8 cellular contexts compared by ENCODE assay signal in genomic region chr1:24321712-24322635, GRCh38. TPM values are rescaled to one million over a fixed set of nuclear protein-coding genes. Genes with fewer than 3 reads are reported as not detected.
DNase-seq lines count a peak whose midpoint lies in the region; ATAC-seq, FAIRE-seq and TF ChIP-seq lines count a peak whose summit lies in the region.

No MANE protein-coding gene starts in this region.

- no peaks in the 10 kb centered on the region for H3K9me3 Mint-ChIP-seq in progenitor cell of endocrine pancreas (ENCODE audit: low read depth)

- H3K4me3 Mint-ChIP-seq in progenitor cell of endocrine pancreas (ENCODE audit: low read depth), result peak overlapping the region; percentile 77

- no peaks in the 10 kb centered on the region for H3K36me3 Mint-ChIP-seq in progenitor cell of endocrine pancreas (ENCODE audit: insufficient read depth)

- no peak for TF ChIP-seq CTCF in progenitor cell of endocrine pancreas (IDR thresholded peaks at IDR 0.05; ENCODE audit: unreplicated experiment)

- DNase-seq in GM03348 (ENCODE audit: low spot score), result peak; percentile 82
- DNase-seq in RPMI8226, result peak; percentile 98
- DNase-seq in activated naive CD4-positive, alpha-beta T cell treated with Interleukin-2 at 50 U/mL for 16 hours, result peak; percentile 76
- peak; percentile 89 for DNase-seq in glomerular visceral epithelial cell (ENCODE audit: extremely low spot score)
- peak; percentile 39 for DNase-seq in progenitor cell of endocrine pancreas (ENCODE audit: low spot score, unreplicated experiment)
- DNase-seq in urothelium cell line (ENCODE audit: low spot score), result peak; percentile 86

- H3K27ac Mint-ChIP-seq in progenitor cell of endocrine pancreas, result peak overlapping the region; percentile 77

- ATAC-seq in HG02981 (IDR thresholded peaks at IDR 0.05; ENCODE audit: unreplicated experiment), result peak; percentile 54
- no peak for ATAC-seq in GM18858 (IDR thresholded peaks at IDR 0.05; ENCODE audit: unreplicated experiment)

- H3K4me1 Mint-ChIP-seq in progenitor cell of endocrine pancreas (ENCODE audit: low read depth), result peaks cover 32% of the 10 kb centered on the region

- peaks cover 41% of the 10 kb centered on the region for H3K27me3 Mint-ChIP-seq in progenitor cell of endocrine pancreas

- no peak for FAIRE-seq in urothelium cell line (lab: Jason Lieb, UNC)

RNA-seq across cellular contexts. Expression of gene GRHL3, which starts 2.8 kb away (rescaled TPM):
- 4.9 and 5.7 TPM in 2 replicates for total RNA-seq in progenitor cell of endocrine pancreas

Comparison
In these comparisons a context has a peak if more than half of its experiments do, and no peak if none do; other contexts are left out.
1. DNase-seq: peak in every context shown above with its lines; median percentile 98 in RPMI8226; 89 in glomerular visceral epithelial cell; 86 in urothelium cell line; 82 in GM03348; 76 in activated naive CD4-positive, alpha-beta T cell treated with Interleukin-2 at 50 U/mL for 16 hours; 39 in progenitor cell of endocrine pancreas.